Comparison of ENCODE assay signal across 8 cellular contexts in the genomic region with DNA sequence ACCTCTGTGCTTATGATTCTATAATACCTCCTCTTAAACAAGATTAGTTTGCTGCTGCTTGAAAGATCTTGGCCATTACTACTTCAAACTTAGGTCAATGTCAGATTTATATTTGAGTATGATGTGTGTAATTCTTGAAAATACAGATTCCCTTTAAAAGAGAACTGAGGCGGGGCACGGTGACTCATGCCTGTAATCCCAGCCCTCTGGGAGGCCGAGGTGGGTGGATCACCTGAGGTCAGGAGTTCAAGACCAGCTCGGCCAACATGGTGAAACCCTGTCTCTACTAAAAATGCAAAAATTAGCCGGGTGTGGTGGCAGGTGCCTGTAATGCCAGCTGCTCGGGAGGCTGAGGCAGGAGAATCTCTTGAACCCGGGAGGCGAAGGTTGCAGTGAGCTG. TPM values are rescaled to one million over a fixed set of nuclear protein-coding genes. Genes with fewer than 3 reads are reported as not detected.
DNase-seq lines count a peak whose midpoint lies in the region; ATAC-seq and TF ChIP-seq lines count a peak whose summit lies in the region.
"Not testable (repeated sequence)": the region's sequence is repeated elsewhere in the genome, so short reads cannot be mapped to it uniquely, and the experiment has no call there.

No MANE protein-coding gene starts in this region.

- H3K9me2 ChIP-seq in HCT116 (ENCODE audit: insufficient read depth), result not testable (repeated sequence)

- peaks cover 22 to 31% of the 10 kb centered on the region in 2 experiments for H3K4me1 ChIP-seq in HCT116 (ENCODE audit: control insufficient read depth in 1 of 2, insufficient read depth in 2 of 2, low read length in 2 of 2)

- H3K27me3 ChIP-seq in CD4-positive, alpha-beta T cell (ENCODE audit: control insufficient read depth, insufficient read depth, low read length); HCT116 (ENCODE audit: insufficient read depth, low read length): not testable (repeated sequence)

- H3K9me3 Mint-ChIP-seq in CD4-positive, alpha-beta T cell; IgD-negative memory B cell; brain; natural killer cell; neural crest cell; osteocyte (ENCODE audit: unreplicated experiment): not testable (repeated sequence)

- H3K79me2 ChIP-seq in HCT116 (ENCODE audit: insufficient read depth, low read length), result peaks cover 30% of the 10 kb centered on the region

- POLR2A ChIA-PET in CD4-positive, alpha-beta T cell (lab: Charles Lee); HCT116 (lab: Charles Lee): not testable (repeated sequence)

- RAD21 ChIA-PET in HCT116 (lab: Charles Lee; ENCODE audit: low non-redundant PET in 1 of 2, low total read pairs in 2 of 2, uncharacterized antibody in 2 of 2, unreplicated experiment in 2 of 2), result not testable (repeated sequence)

- peak overlapping the region; percentile 98 for H3K27ac ChIP-seq in 22Rv1
- not testable (repeated sequence) for H3K27ac ChIP-seq in CD4-positive, alpha-beta T cell (ENCODE audit: low read depth, low read length); HCT116 (ENCODE audit: low read depth, low read length)

- H3K36me3 ChIP-seq in HCT116 (ENCODE audit: control insufficient read depth in 1 of 2, insufficient read depth in 2 of 2, low read length in 2 of 2), result not testable (repeated sequence)

- not testable (repeated sequence) for H4K20me1 ChIP-seq in HCT116 (ENCODE audit: insufficient read depth)

- BruUV-seq in HCT116 (replicated peaks; lab: Mats Ljungman, UMichigan), result not testable (repeated sequence)

- H3K36me3 Mint-ChIP-seq in CD4-positive, alpha-beta T cell (ENCODE audit: low read depth), result peaks cover 18% of the 10 kb centered on the region
- not testable (repeated sequence) for H3K36me3 Mint-ChIP-seq in IgD-negative memory B cell; brain; natural killer cell; neural crest cell (ENCODE audit: low read depth); osteocyte (ENCODE audit: unreplicated experiment)

- H3K27me3 Mint-ChIP-seq in CD4-positive, alpha-beta T cell; IgD-negative memory B cell; brain; natural killer cell (ENCODE audit: low read depth in 2 of 2): not testable (repeated sequence)
- H3K27me3 Mint-ChIP-seq in neural crest cell (ENCODE audit: low read depth) (peaks cover 23% of the 10 kb centered on the region), osteocyte (ENCODE audit: unreplicated experiment) (peaks cover 18% of the 10 kb centered on the region)

- CTCF ChIA-PET in CD4-positive, alpha-beta T cell (lab: Charles Lee); HCT116 (lab: Charles Lee): not testable (repeated sequence)

- TF ChIP-seq RAD21 in HCT116 (IDR thresholded peaks at IDR 0.05; ENCODE audit: low read depth), result not testable (repeated sequence)

- H3K4me1 Mint-ChIP-seq in CD4-positive, alpha-beta T cell (ENCODE audit: low read depth), result peaks cover 28% of the 10 kb centered on the region
- H3K4me1 Mint-ChIP-seq in IgD-negative memory B cell (peaks cover 11 to 21% (median 18%) of the 10 kb centered on the region in 3 donors), brain (peaks cover 41% of the 10 kb centered on the region), natural killer cell (peaks cover 25 to 26% of the 10 kb centered on the region in 2 donors), neural crest cell (peaks cover 19% of the 10 kb centered on the region), osteocyte (ENCODE audit: unreplicated experiment) (peaks cover 22% of the 10 kb centered on the region)

- ATAC-seq in CD4-positive, alpha-beta T cell (ENCODE audit: poor library complexity); HCT116; natural killer cell: not testable (repeated sequence)

- peak overlapping the region; percentile 48 for H3K4me3 Mint-ChIP-seq in CD4-positive, alpha-beta T cell
- H3K4me3 Mint-ChIP-seq in IgD-negative memory B cell (peak overlapping the region in 2 of 4 donors; percentile 22 to 99), brain (peak overlapping the region in 4 of 5 experiments; percentile 32 to 42 (median 38)), natural killer cell (peak overlapping the region; percentile 45), neural crest cell (peak overlapping the region; percentile 6), osteocyte (ENCODE audit: unreplicated experiment) (peak overlapping the region; percentile 14)

- not testable (repeated sequence) for DNase-seq in CD4-positive, alpha-beta T cell; HCT116 (ENCODE audit: low read depth, low spot score); natural killer cell; neural crest cell (ENCODE audit: low read depth, low spot score); osteocyte (ENCODE audit: extremely low spot score, unreplicated experiment)

- not testable (repeated sequence) for TF ChIP-seq CTCF in 22Rv1 (IDR thresholded peaks at IDR 0.05); CD4-positive, alpha-beta T cell (IDR thresholded peaks at IDR 0.05); HCT116 (IDR thresholded peaks at IDR 0.05 in 2 of 3, conservative IDR thresholded peaks at IDR 0.05 in 1 of 3; ENCODE audit: borderline replicate concordance in 1 of 3, insufficient read depth in 1 of 3, low read depth in 2 of 3, low read length in 2 of 3); brain (conservative IDR thresholded peaks at IDR 0.05); natural killer cell (IDR thresholded peaks at IDR 0.05); neural crest cell (conservative IDR thresholded peaks at IDR 0.05); osteocyte (IDR thresholded peaks at IDR 0.05)

- not testable (repeated sequence) for TF ChIP-seq POLR2A in HCT116 (IDR thresholded peaks at IDR 0.05; ENCODE audit: borderline replicate concordance, extremely low read depth, insufficient read depth, insufficient read length)

- H3K9me3 ChIP-seq in CD4-positive, alpha-beta T cell (ENCODE audit: control insufficient read depth, low read length); HCT116 (ENCODE audit: control insufficient read depth in 1 of 2, insufficient read depth in 1 of 2, low read depth in 1 of 2, low read length in 2 of 2): not testable (repeated sequence)

- H3K4me3 ChIP-seq in HCT116 (replicated peaks in 1 of 2; ENCODE audit: low read depth in 1 of 2, low read length in 2 of 2), result not testable (repeated sequence)

- not testable (repeated sequence) for H3K27ac Mint-ChIP-seq in CD4-positive, alpha-beta T cell; brain; natural killer cell; neural crest cell (ENCODE audit: unreplicated experiment); osteocyte (ENCODE audit: unreplicated experiment)
- H3K27ac Mint-ChIP-seq in IgD-negative memory B cell, result peak overlapping the region in 2 of 3 donors; percentile 50 to 78

- H3K9ac ChIP-seq in HCT116 (ENCODE audit: low read length), result not testable (repeated sequence)

- H2AFZ ChIP-seq in HCT116 (ENCODE audit: low read depth, low read length, poor library complexity, severe bottlenecking), result not testable (repeated sequence)

- peak overlapping the region; percentile 54 for H3K4me2 ChIP-seq in HCT116 (ENCODE audit: low read length)

- intact Hi-C loops in CD4-positive, alpha-beta T cell (cut with DNase I, micrococcal nuclease), result loop anchor here (5.0 kb wide), 4 partner anchors 347 to 427 kb away; a partner anchor contains a TSS
- intact Hi-C loops in HCT116 (cut with micrococcal nuclease), result loop anchor here (10.0 kb wide), 2 partner anchors 1295 to 1465 kb away; no protein-coding TSS in a partner anchor
- intact Hi-C loops in natural killer cell (cut with micrococcal nuclease), result not testable (repeated sequence)

TF ChIP-seq in HCT116, 20 proteins besides CTCF, POLR2A, EP300 and RAD21:
- TF ChIP-seq FOSL1 (IDR thresholded peaks at IDR 0.05; ENCODE audit: low read depth) (peak; percentile 53; the same call in 1 of the 2 replicates), EGR1 (IDR thresholded peaks at IDR 0.05; ENCODE audit: low read depth) (peak; percentile 64; the same call in 1 of the 2 replicates), JUND (IDR thresholded peaks at IDR 0.05) (peak; percentile 33)

RNA-seq across cellular contexts. Expression of a gene that starts 2.6 kb away (rescaled TPM):
- 10 to 100 TPM; 21.8 to 23.5 TPM for total RNA-seq in CD4-positive, alpha-beta T cell
- total RNA-seq in HCT116 (2021; ENCODE audit: unreplicated experiment) (76.0 TPM), natural killer cell (10 to 100 TPM; 32.0 to 32.6 (median 32.2) TPM), neural crest cell (53.3 and 53.5 TPM in 2 replicates), osteocyte (109 and 112 TPM in 2 replicates)
- polyA plus RNA-seq in HCT116 (2012), result 56.8 and 58.8 TPM in 2 replicates
- polyA plus RNA-seq in IgD-negative memory B cell (30.2 TPM), brain (ENCODE audit: insufficient read depth, low read depth, low replicate concordance) (28.8 TPM)
